In genomic region chr11:96385187-96385586, GRCh38 we compare ENCODE assay signal across 17 cellular contexts. TPM values are rescaled to one million over a fixed set of nuclear protein-coding genes. Genes with fewer than 3 reads are reported as not detected.
DNase-seq lines count a peak whose midpoint lies in the region; ATAC-seq and TF ChIP-seq lines count a peak whose summit lies in the region.
"Had no signal": no experiment of that assay in that cellular context is flagged by ENCODE, and none has a peak within 500 bp of the region (broad histone marks: within the 10 kb centered on the region; RNA-seq: fewer than 3 reads in every experiment).

No MANE protein-coding gene starts in this region.

- H3K27me3 Mint-ChIP-seq in T-helper 2 cell treated with Interferon-gamma antibody and Interleukin-4, amounts not matched to agents 5 μg/mL and 100 μg/mL, for 36 hours (ENCODE audit: low read depth), result no peaks in the 10 kb centered on the region
- no peaks in the 10 kb centered on the region for H3K27me3 Mint-ChIP-seq in activated naive CD8-positive, alpha-beta T cell
- H3K27me3 Mint-ChIP-seq in activated naive CD8-positive, alpha-beta T cell treated with anti-CD3 and anti-CD28 coated beads for 36 hours, result no peaks in the 10 kb centered on the region
- no peaks in the 10 kb centered on the region for H3K27me3 Mint-ChIP-seq in activated T-helper 2 cell treated with anti-CD3 and anti-CD28 coated beads, Interferon-gamma antibody, Interleukin-2, Interleukin-4, amounts not matched to agents 10 μg/mL and 5 μg/mL and 100 μg/mL, durations not matched to agents 14 hours and 24 hours and 36 hours (ENCODE audit: low read depth)

- H2AFZ ChIP-seq in osteoblast (ENCODE audit: low read length), result no peak overlapping the region

- ATAC-seq in HG02588 (IDR thresholded peaks at IDR 0.05; ENCODE audit: unreplicated experiment), result no peak
- ATAC-seq: GM12878 had no signal

- no peaks in the 10 kb centered on the region for H3K9me3 ChIP-seq in osteoblast (ENCODE audit: low read depth, low read length)
- H3K9me3 ChIP-seq: BLaER1, HAP-1 had no signal

- H3K27ac ChIP-seq in osteoblast (ENCODE audit: low read depth, low read length) (no peak overlapping the region), dorsolateral prefrontal cortex (peak overlapping the region in 5 of 59 donors; percentile 9 to 43 (median 32))
- H3K27ac ChIP-seq: BLaER1 had no signal

- peaks cover 59% of the 10 kb centered on the region for H3K79me2 ChIP-seq in osteoblast (ENCODE audit: insufficient read depth, low read length)

- H3K4me1 Mint-ChIP-seq in T-helper 2 cell treated with Interferon-gamma antibody and Interleukin-4, amounts not matched to agents 5 μg/mL and 100 μg/mL, for 36 hours (ENCODE audit: low read depth), result peaks cover 37% of the 10 kb centered on the region
- H3K4me1 Mint-ChIP-seq in activated naive CD8-positive, alpha-beta T cell (ENCODE audit: low read depth), result peaks cover 46% of the 10 kb centered on the region
- H3K4me1 Mint-ChIP-seq in activated naive CD8-positive, alpha-beta T cell treated with anti-CD3 and anti-CD28 coated beads for 36 hours, result peaks cover 39% of the 10 kb centered on the region
- H3K4me1 Mint-ChIP-seq in activated T-helper 2 cell treated with anti-CD3 and anti-CD28 coated beads, Interferon-gamma antibody, Interleukin-2, Interleukin-4, amounts not matched to agents 10 μg/mL and 5 μg/mL and 100 μg/mL, durations not matched to agents 14 hours and 24 hours and 36 hours (ENCODE audit: low read depth), result peaks cover 42% of the 10 kb centered on the region

- H3K27me3 ChIP-seq in osteoblast (ENCODE audit: insufficient read depth, low read length) (no peaks in the 10 kb centered on the region), dorsolateral prefrontal cortex (no peaks in the 10 kb centered on the region)
- H3K27me3 ChIP-seq: BLaER1 had no signal

- no peak overlapping the region for H3K4me2 ChIP-seq in osteoblast (ENCODE audit: insufficient read depth, low read length)
- H3K4me2 ChIP-seq: BLaER1 had no signal

- no peak overlapping the region for H3K27ac Mint-ChIP-seq in T-helper 2 cell treated with Interferon-gamma antibody and Interleukin-4, amounts not matched to agents 5 μg/mL and 100 μg/mL, for 36 hours
- peak overlapping the region; percentile 1 for H3K27ac Mint-ChIP-seq in activated naive CD8-positive, alpha-beta T cell
- no peak overlapping the region for H3K27ac Mint-ChIP-seq in activated naive CD8-positive, alpha-beta T cell treated with anti-CD3 and anti-CD28 coated beads for 36 hours
- peak overlapping the region; percentile 13 for H3K27ac Mint-ChIP-seq in activated T-helper 2 cell treated with anti-CD3 and anti-CD28 coated beads, Interferon-gamma antibody, Interleukin-2, Interleukin-4, amounts not matched to agents 10 μg/mL and 5 μg/mL and 100 μg/mL, durations not matched to agents 14 hours and 24 hours and 36 hours

- TF ChIP-seq CTCF in osteoblast (IDR thresholded peaks at IDR 0.05; ENCODE audit: extremely low read depth, low read depth, low read length) (no peak), dorsolateral prefrontal cortex (IDR thresholded peaks at IDR 0.05 in 54 of 56, conservative IDR thresholded peaks at IDR 0.05 in 2 of 56; ENCODE audit: low read depth in 1 of 56, partially characterized antibody in 56 of 56) (no peak)

- intact Hi-C loops in activated T-helper 2 cell treated with anti-CD3 and anti-CD28 coated beads, Interferon-gamma antibody, Interleukin-2, Interleukin-4, amounts not matched to agents 10 μg/mL and 5 μg/mL and 100 μg/mL, durations not matched to agents 14 hours and 24 hours and 36 hours (cut with micrococcal nuclease), result no loop called here
- intact Hi-C loops in dorsolateral prefrontal cortex (cut with DNase I), result no loop called here

- no peaks in the 10 kb centered on the region for H4K20me1 ChIP-seq in osteoblast (ENCODE audit: insufficient read depth, low read length)
- H4K20me1 ChIP-seq: BLaER1 had no signal

- H3K36me3 ChIP-seq in osteoblast (ENCODE audit: insufficient read depth, low read length), result peaks cover 10% of the 10 kb centered on the region

- peak overlapping the region; percentile 5 for H3K4me3 Mint-ChIP-seq in T-helper 2 cell treated with Interferon-gamma antibody and Interleukin-4, amounts not matched to agents 5 μg/mL and 100 μg/mL, for 36 hours
- no peak overlapping the region for H3K4me3 Mint-ChIP-seq in activated naive CD8-positive, alpha-beta T cell
- no peak overlapping the region for H3K4me3 Mint-ChIP-seq in activated naive CD8-positive, alpha-beta T cell treated with anti-CD3 and anti-CD28 coated beads for 36 hours
- H3K4me3 Mint-ChIP-seq in activated T-helper 2 cell treated with anti-CD3 and anti-CD28 coated beads, Interferon-gamma antibody, Interleukin-2, Interleukin-4, amounts not matched to agents 10 μg/mL and 5 μg/mL and 100 μg/mL, durations not matched to agents 14 hours and 24 hours and 36 hours (ENCODE audit: low read depth), result no peak overlapping the region

- peaks cover 8% of the 10 kb centered on the region for H3K4me1 ChIP-seq in osteoblast (ENCODE audit: insufficient read depth, low read length)

- DNase-seq in T-helper 2 cell treated with Interferon-gamma antibody and Interleukin-4, amounts not matched to agents 5 μg/mL and 100 μg/mL, for 36 hours (ENCODE audit: low spot score), result no peak
- DNase-seq in T-helper 2 cell (no peak), osteoblast (ENCODE audit: insufficient read length, low spot score, missing footprints) (peak; percentile 5), dorsolateral prefrontal cortex (no peak)
- no peak for DNase-seq in activated naive CD8-positive, alpha-beta T cell treated with anti-CD3 and anti-CD28 coated beads for 36 hours
- DNase-seq in activated T-helper 2 cell treated with anti-CD3 and anti-CD28 coated beads, Interferon-gamma antibody, Interleukin-2, Interleukin-4, amounts not matched to agents 10 μg/mL and 5 μg/mL and 100 μg/mL, durations not matched to agents 14 hours and 24 hours and 36 hours (ENCODE audit: low spot score), result no peak
- DNase-seq: 8988T, AML-193, Calu3, DMS79, GOT3 had no signal

- no peaks in the 10 kb centered on the region for H3K9me3 Mint-ChIP-seq in T-helper 2 cell treated with Interferon-gamma antibody and Interleukin-4, amounts not matched to agents 5 μg/mL and 100 μg/mL, for 36 hours
- no peaks in the 10 kb centered on the region for H3K9me3 Mint-ChIP-seq in activated naive CD8-positive, alpha-beta T cell (ENCODE audit: low read depth)
- no peaks in the 10 kb centered on the region for H3K9me3 Mint-ChIP-seq in activated naive CD8-positive, alpha-beta T cell treated with anti-CD3 and anti-CD28 coated beads for 36 hours
- no peaks in the 10 kb centered on the region for H3K9me3 Mint-ChIP-seq in activated T-helper 2 cell treated with anti-CD3 and anti-CD28 coated beads, Interferon-gamma antibody, Interleukin-2, Interleukin-4, amounts not matched to agents 10 μg/mL and 5 μg/mL and 100 μg/mL, durations not matched to agents 14 hours and 24 hours and 36 hours

- H3K4me3 ChIP-seq in osteoblast (ENCODE audit: insufficient read depth, low read length) (no peak overlapping the region), dorsolateral prefrontal cortex (no peak overlapping the region)
- H3K4me3 ChIP-seq: BLaER1, GM12878, HAP-1 had no signal

- H3K36me3 Mint-ChIP-seq in T-helper 2 cell treated with Interferon-gamma antibody and Interleukin-4, amounts not matched to agents 5 μg/mL and 100 μg/mL, for 36 hours (ENCODE audit: low read depth), result peaks cover 28% of the 10 kb centered on the region
- H3K36me3 Mint-ChIP-seq in activated naive CD8-positive, alpha-beta T cell, result peaks cover 17% of the 10 kb centered on the region
- peaks cover 23% of the 10 kb centered on the region for H3K36me3 Mint-ChIP-seq in activated naive CD8-positive, alpha-beta T cell treated with anti-CD3 and anti-CD28 coated beads for 36 hours
- H3K36me3 Mint-ChIP-seq in activated T-helper 2 cell treated with anti-CD3 and anti-CD28 coated beads, Interferon-gamma antibody, Interleukin-2, Interleukin-4, amounts not matched to agents 10 μg/mL and 5 μg/mL and 100 μg/mL, durations not matched to agents 14 hours and 24 hours and 36 hours (ENCODE audit: low read depth), result peaks cover 44% of the 10 kb centered on the region

RNA-seq across cellular contexts. Expression of gene CCDC82, which starts 4.5 kb away (rescaled TPM):
- total RNA-seq in activated naive CD8-positive, alpha-beta T cell treated with anti-CD3 and anti-CD28 coated beads for 36 hours, result 10 to 100 TPM; 25.0 to 28.3 TPM
- total RNA-seq in activated T-helper 2 cell treated with anti-CD3 and anti-CD28 coated beads, Interferon-gamma antibody, Interleukin-2, Interleukin-4, amounts not matched to agents 10 μg/mL and 5 μg/mL and 100 μg/mL, durations not matched to agents 14 hours and 24 hours and 36 hours, result 35.4 and 38.6 TPM in 2 replicates
- 19.5 and 21.8 TPM in 2 replicates for total RNA-seq in osteoblast
- total RNA-seq in dorsolateral prefrontal cortex, result 10 to 100 TPM; 39.5 to 85.8 (median 56.7) TPM

RNA-seq across cellular contexts. Expression of gene JRKL, which starts 4.6 kb away (rescaled TPM):
- 1 to 10 TPM; 8.5 to 9.7 TPM for total RNA-seq in activated naive CD8-positive, alpha-beta T cell treated with anti-CD3 and anti-CD28 coated beads for 36 hours
- total RNA-seq in activated T-helper 2 cell treated with anti-CD3 and anti-CD28 coated beads, Interferon-gamma antibody, Interleukin-2, Interleukin-4, amounts not matched to agents 10 μg/mL and 5 μg/mL and 100 μg/mL, durations not matched to agents 14 hours and 24 hours and 36 hours, result 11.8 and 12.9 TPM in 2 replicates
- total RNA-seq in osteoblast (8.5 and 9.8 TPM in 2 replicates), dorsolateral prefrontal cortex (10 to 100 TPM in 24 of 120 experiments, 1 to 10 TPM in 96; 5.2 to 11.8 (median 9.0) TPM)

RNA-seq across cellular contexts. Expression of gene MAML2, which starts 42.2 kb away (rescaled TPM):
- 10 to 100 TPM; 14.1 to 14.3 TPM for total RNA-seq in activated naive CD8-positive, alpha-beta T cell treated with anti-CD3 and anti-CD28 coated beads for 36 hours
- total RNA-seq in activated T-helper 2 cell treated with anti-CD3 and anti-CD28 coated beads, Interferon-gamma antibody, Interleukin-2, Interleukin-4, amounts not matched to agents 10 μg/mL and 5 μg/mL and 100 μg/mL, durations not matched to agents 14 hours and 24 hours and 36 hours, result 10.5 and 11.8 TPM in 2 replicates
- total RNA-seq in osteoblast, result 17.4 and 19.2 TPM in 2 replicates
- 10 to 100 TPM in 64 of 120 experiments, 1 to 10 TPM in 56; 4.9 to 21.8 (median 10.2) TPM for total RNA-seq in dorsolateral prefrontal cortex
- total RNA-seq: G401 had no signal

Comparison
In these comparisons a context has a peak if more than half of its experiments do, and no peak if none do; other contexts are left out.
1. H3K27ac Mint-ChIP-seq: peak in activated naive CD8-positive, alpha-beta T cell (single experiment) and activated T-helper 2 cell treated with anti-CD3 and anti-CD28 coated beads, Interferon-gamma antibody, Interleukin-2, Interleukin-4, amounts not matched to agents 10 μg/mL and 5 μg/mL and 100 μg/mL, durations not matched to agents 14 hours and 24 hours and 36 hours (single experiment); none in T-helper 2 cell treated with Interferon-gamma antibody and Interleukin-4, amounts not matched to agents 5 μg/mL and 100 μg/mL, for 36 hours (single experiment) and activated naive CD8-positive, alpha-beta T cell treated with anti-CD3 and anti-CD28 coated beads for 36 hours (single experiment).